Comparison of ENCODE assay signal across 8 cellular contexts in the genomic region with DNA sequence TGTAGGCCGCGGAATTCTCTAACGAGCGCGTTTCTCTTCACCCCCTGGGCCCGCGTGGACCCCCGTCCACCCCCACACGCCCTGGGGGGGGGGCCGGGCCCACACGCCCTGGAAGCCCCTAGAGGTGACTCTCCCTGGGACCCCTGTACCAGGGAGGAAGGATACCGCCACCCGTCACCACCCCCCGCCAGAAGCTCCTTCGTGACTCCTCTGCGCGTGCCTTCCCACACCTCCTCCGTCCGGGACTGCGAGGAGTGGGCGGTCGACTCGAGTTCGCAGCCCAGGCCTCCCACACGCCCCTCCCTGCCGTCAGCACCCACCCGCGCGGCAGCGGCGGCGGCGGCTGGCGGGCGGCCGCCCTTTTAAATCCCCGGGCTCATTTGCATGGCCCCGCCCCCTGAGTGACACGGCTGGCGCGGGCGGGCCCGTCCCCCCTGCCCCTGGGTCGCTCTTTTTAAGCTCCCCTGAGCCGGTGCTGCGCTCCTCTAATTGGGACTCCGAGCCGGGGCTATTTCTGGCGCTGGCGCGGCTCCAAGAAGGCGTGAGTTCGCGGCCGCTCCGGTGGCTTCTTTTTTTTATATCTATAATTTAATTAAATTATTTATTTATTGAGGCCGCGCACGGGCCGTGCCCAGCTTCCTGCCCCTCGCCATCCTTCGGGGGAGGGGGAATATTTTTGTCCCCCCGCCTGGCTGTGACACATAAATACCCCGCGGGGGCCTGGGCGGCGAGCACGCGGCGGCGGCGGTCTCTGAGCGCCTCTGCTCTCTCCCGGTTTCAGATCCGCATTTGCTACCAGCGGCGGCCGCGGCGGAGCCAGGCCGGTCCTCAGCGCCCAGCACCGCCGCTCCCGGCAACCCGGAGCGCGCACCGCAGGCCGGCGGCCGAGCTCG. TPM values are rescaled to one million over a fixed set of nuclear protein-coding genes. Genes with fewer than 3 reads are reported as not detected.
A peak's percentile ranks its signal among the peaks of the same experiment; 100 is the strongest.
DNase-seq lines count a peak whose midpoint lies in the region; ATAC-seq and TF ChIP-seq lines count a peak whose summit lies in the region.

A gene with protein sequence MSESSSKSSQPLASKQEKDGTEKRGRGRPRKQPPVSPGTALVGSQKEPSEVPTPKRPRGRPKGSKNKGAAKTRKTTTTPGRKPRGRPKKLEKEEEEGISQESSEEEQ (plus strand): TSS at position 451 of the 893 bp plus-strand sequence. CDS start 3,908 bp downstream, outside the sequence.

- H3K79me2 ChIP-seq in smooth muscle cell (ENCODE audit: low read depth), result peaks cover 7% of the 10 kb centered on the region

- peaks cover 40% of the 10 kb centered on the region for H3K36me3 ChIP-seq in WERI-Rb-1
- no peaks in the 10 kb centered on the region for H3K36me3 ChIP-seq in breast epithelium
- no peaks in the 10 kb centered on the region for H3K36me3 ChIP-seq in smooth muscle cell (ENCODE audit: low read depth)

- H3K27ac ChIP-seq in WERI-Rb-1 (peak within 1 kb of the TSS; percentile 99), breast epithelium (peak within 1 kb of the TSS; percentile 89 to 94), smooth muscle cell (ENCODE audit: low read depth) (peak within 1 kb of the TSS; percentile 77)

- H3K27me3 ChIP-seq in WERI-Rb-1 (ENCODE audit: insufficient read depth, low read depth, severe bottlenecking), result no peaks in the 10 kb centered on the region
- H3K27me3 ChIP-seq in breast epithelium, result no peaks in the 10 kb centered on the region
- H3K27me3 ChIP-seq in smooth muscle cell (ENCODE audit: low read depth), result no peaks in the 10 kb centered on the region

- TF ChIP-seq POLR2A in breast epithelium (IDR thresholded peaks at IDR 0.05), result peak; percentile 72

- peak within 1 kb of the TSS; percentile 98 for H3K4me2 ChIP-seq in smooth muscle cell

- DNase-seq in 8988T, result peak; percentile 97
- peak; percentile 87 for DNase-seq in NCI-H2171 treated with DMSO at 0.1 percent for 48 hours (lab: John Stamatoyannopoulos, UW)
- DNase-seq in WERI-Rb-1, result peak; percentile 98
- DNase-seq in breast epithelium (ENCODE audit: low spot score in 2 of 2), result peak; percentile 80 to 86
- DNase-seq in iPS-NIHi7 (ENCODE audit: extremely low spot score), result peak; percentile 82
- peak; percentile 72 for DNase-seq in smooth muscle cell (lab: John Stamatoyannopoulos, UW; ENCODE audit: unreplicated experiment)

- no peaks in the 10 kb centered on the region for H3K9me3 ChIP-seq in WERI-Rb-1 (ENCODE audit: severe bottlenecking)
- no peaks in the 10 kb centered on the region for H3K9me3 ChIP-seq in breast epithelium
- no peaks in the 10 kb centered on the region for H3K9me3 ChIP-seq in smooth muscle cell (replicated peaks; ENCODE audit: low read depth)

- H4K20me1 ChIP-seq in smooth muscle cell (ENCODE audit: low read depth), result peaks cover 19% of the 10 kb centered on the region

- 1% methylated on average over 80 of the region's 93 CpGs for WGBS in smooth muscle cell (ENCODE audit: low lambda C conversion rate)

- ATAC-seq in GM18861 (IDR thresholded peaks at IDR 0.05; ENCODE audit: unreplicated experiment) (peak; percentile 37), HG03095 (IDR thresholded peaks at IDR 0.05; ENCODE audit: unreplicated experiment) (peak; percentile 55)

- intact Hi-C loops in breast epithelium (cut with DNase I; ENCODE audit: low total_unique reads), result no loop called here

- peak within 1 kb of the TSS; percentile 69 for H3K9ac ChIP-seq in smooth muscle cell (ENCODE audit: low read depth)

- H3K4me3 ChIP-seq in WERI-Rb-1 (ENCODE audit: low read depth, low read length), result peak within 1 kb of the TSS; percentile 95
- peak within 1 kb of the TSS; percentile 66 to 78 (median 73) for H3K4me3 ChIP-seq in breast epithelium
- H3K4me3 ChIP-seq in smooth muscle cell, result peak within 1 kb of the TSS; percentile 88

- H3F3A ChIP-seq in smooth muscle cell (ENCODE audit: low read depth), result peaks cover 15% of the 10 kb centered on the region

- TF ChIP-seq CTCF in WERI-Rb-1 (IDR thresholded peaks at IDR 0.05; ENCODE audit: low read depth, low read length) (0 out of 2 replicates have a peak, but pooled peaks have one; percentile 1), breast epithelium (IDR thresholded peaks at IDR 0.05) (no peak), smooth muscle cell (IDR thresholded peaks at IDR 0.05; ENCODE audit: borderline replicate concordance, insufficient read depth, poor library complexity, severe bottlenecking) (no peak)

- no peaks in the 10 kb centered on the region for H3K4me1 ChIP-seq in breast epithelium
- peaks cover 22% of the 10 kb centered on the region for H3K4me1 ChIP-seq in smooth muscle cell (ENCODE audit: low read depth)

- H2AFZ ChIP-seq in smooth muscle cell (ENCODE audit: low read depth), result peak within 1 kb of the TSS; percentile 86

RNA-seq across cellular contexts. Expression of the gene that starts here (rescaled TPM):
- total RNA-seq in breast epithelium (10 to 100 TPM; 10.9 to 20.9 (median 12.8) TPM), smooth muscle cell (35.2 and 41.8 TPM in 2 replicates)
- polyA plus RNA-seq in smooth muscle cell, result 69.9 and 105 TPM in 2 replicates

Comparison
In these comparisons a context has a peak if more than half of its experiments do, and no peak if none do; other contexts are left out.
1. Peak in every context shown above with its lines: DNase-seq, ATAC-seq, H3K4me3 ChIP-seq and H3K27ac ChIP-seq.